ENCODE assay signal across 20 cellular contexts in the genomic region with DNA sequence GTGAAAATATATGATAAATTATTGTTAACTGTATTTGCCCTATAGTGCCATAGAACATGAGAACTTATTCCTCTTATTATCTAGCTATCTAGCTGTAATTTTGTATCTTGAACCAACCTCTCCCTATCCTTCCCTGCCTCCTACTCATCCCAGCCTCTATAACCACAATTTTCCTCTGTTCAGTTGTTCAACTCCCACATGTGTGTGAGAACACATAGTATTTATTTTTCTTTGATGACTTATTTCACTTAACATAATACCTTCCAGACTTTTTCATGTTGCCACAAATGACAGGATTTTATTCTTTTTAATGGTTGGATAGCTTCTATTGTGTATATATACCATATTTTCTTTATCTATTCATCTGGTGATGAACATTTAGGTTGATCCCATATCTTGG.
"Had no signal": no experiment of that assay in that cellular context is flagged by ENCODE, and none has a peak within 500 bp of the region (broad histone marks: within the 10 kb centered on the region; RNA-seq: fewer than 3 reads in every experiment).

No MANE protein-coding gene starts in this region.

- DNase-seq: activated CD4-positive, alpha-beta T cell treated with anti-CD3 and anti-CD28 coated beads, Interleukin-2, amount 50 U/mL, for 1 hour; activated CD8-positive, alpha-beta memory T cell treated with anti-CD3 and anti-CD28 coated beads for 24 hours; activated naive CD4-positive, alpha-beta T cell treated with anti-CD3 and anti-CD28 coated beads, Interleukin-2, amount 10 ng/mL, durations not matched to agents 7 days and 5 days; dorsolateral prefrontal cortex; erythroblast; glutamatergic neuron; hypothalamus; mesendoderm; nephron progenitor cell; small intestine; stimulated activated CD4-positive, alpha-beta T cell treated with anti-CD3 and anti-CD28 coated beads, Interleukin-4, amount 100 ng/mL, for 4 hours; stimulated activated CD8-positive, alpha-beta memory T cell treated with anti-CD3 and anti-CD28 coated beads, Interleukin-4, amount 100 ng/mL, for 48 hours; stimulated activated naive CD4-positive, alpha-beta T cell treated with Interleukin-2 at 50 U/mL for 16 hours; substantia nigra; T-helper 9 cell; uterus had no signal

- H3K4me3 ChIP-seq: breast epithelium, dorsolateral prefrontal cortex, right atrium auricular region, tibial nerve, uterus had no signal

- H3K4me3 Mint-ChIP-seq: activated naive CD4-positive, alpha-beta T cell treated with anti-CD3 and anti-CD28 coated beads, Interleukin-2, amount 10 ng/mL, durations not matched to agents 7 days and 5 days; nephron progenitor cell had no signal

- H3K27ac Mint-ChIP-seq: activated naive CD4-positive, alpha-beta T cell treated with anti-CD3 and anti-CD28 coated beads, Interleukin-2, amount 10 ng/mL, durations not matched to agents 7 days and 5 days; nephron progenitor cell; progenitor cell of endocrine pancreas had no signal

- H3K27me3 Mint-ChIP-seq: activated naive CD4-positive, alpha-beta T cell treated with anti-CD3 and anti-CD28 coated beads, Interleukin-2, amount 10 ng/mL, durations not matched to agents 7 days and 5 days; progenitor cell of endocrine pancreas had no signal

- H3K27ac ChIP-seq: breast epithelium, dorsolateral prefrontal cortex, right atrium auricular region, tibial nerve, uterus had no signal
